Comparison of ENCODE assay signal across 1 cellular context in genomic region chr1:207077470-207078377, GRCh38.
TF ChIP-seq lines count a peak whose summit lies in the region.

No MANE protein-coding gene starts in this region.

TF ChIP-seq in liver, 16 proteins besides CTCF, POLR2A, EP300 and RAD21 (continued from another document):
- no peak for TF ChIP-seq TAF1 (conservative IDR thresholded peaks at IDR 0.05)
